Comparison of ENCODE assay signal across 14 cellular contexts in the genomic region with DNA sequence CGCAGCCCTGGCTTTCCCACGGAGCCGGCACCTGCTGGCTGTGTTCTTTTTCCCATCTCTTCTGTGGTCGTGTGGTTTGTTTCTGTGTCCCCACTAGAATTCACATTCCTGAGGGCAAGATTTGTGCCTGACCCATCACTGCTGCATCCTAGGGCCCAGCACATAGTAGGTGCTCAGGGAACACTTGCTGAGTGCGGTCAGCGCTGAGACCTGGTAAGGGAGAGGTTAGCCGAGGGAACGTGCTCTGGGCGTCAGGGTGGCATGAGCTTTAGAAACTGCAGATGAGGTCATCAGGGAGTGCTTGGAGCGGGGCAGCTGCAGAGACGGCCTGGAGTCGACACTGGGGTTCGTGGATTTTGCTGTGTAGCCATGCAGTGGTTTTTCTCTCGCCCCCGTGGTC. TPM values are rescaled to one million over a fixed set of nuclear protein-coding genes. Genes with fewer than 3 reads are reported as not detected.
A peak's percentile ranks its signal among the peaks of the same experiment; 100 is the strongest.
DNase-seq lines count a peak whose midpoint lies in the region; ATAC-seq, FAIRE-seq and TF ChIP-seq lines count a peak whose summit lies in the region.
"Had no signal": no experiment of that assay in that cellular context is flagged by ENCODE, and none has a peak within 500 bp of the region (broad histone marks: within the 10 kb centered on the region; RNA-seq: fewer than 3 reads in every experiment).

No MANE protein-coding gene starts in this region.

- in situ Hi-C loops in GM12878 (cut with MboI) = no loop called here

- H3K4me1 ChIP-seq in DOHH2 (ENCODE audit: control insufficient read depth, low read length) = peaks cover 84% of the 10 kb centered on the region
- H3K4me1 ChIP-seq in GM12878 (ENCODE audit: control insufficient read depth, insufficient read depth, low read length) = peaks cover 48% of the 10 kb centered on the region
- peaks cover 2% of the 10 kb centered on the region for H3K4me1 ChIP-seq in osteoblast (ENCODE audit: insufficient read depth, low read length)
- H3K4me1 ChIP-seq in kidney (ENCODE audit: control insufficient read depth in 1 of 2, insufficient read depth in 1 of 2, low read depth in 1 of 2, low read length in 2 of 2) = peaks cover 0 to 3% of the 10 kb centered on the region in 2 donors

- H3K4me2 ChIP-seq in DOHH2 (ENCODE audit: low read length) (peak overlapping the region; percentile 99), GM12878 (ENCODE audit: control insufficient read depth, insufficient read depth) (peak overlapping the region; percentile 94), osteoblast (ENCODE audit: insufficient read depth, low read length) (no peak overlapping the region)

- WGBS in GM12878 (ENCODE audit: insufficient coverage, insufficient replicate concordance, low lambda C conversion rate, missing lambda C conversion rate) = 54% methylated on average over 15 of the region's 15 CpGs

- peak; percentile 13; the same call in 2 of the 3 replicates for ATAC-seq in GM12878
- no peak for ATAC-seq in GM18498 (IDR thresholded peaks at IDR 0.05; ENCODE audit: unreplicated experiment)
- ATAC-seq: CD8-positive, alpha-beta T cell; HCT116 had no signal

- H3K9me3 Mint-ChIP-seq in IgD-negative memory B cell = no peaks in the 10 kb centered on the region
- H3K9me3 Mint-ChIP-seq: CD8-positive, alpha-beta T cell had no signal

- BruUV-seq in GM12878 (replicated peaks; lab: Mats Ljungman, UMichigan) = no TSS peak

- POLR2A ChIA-PET in GM12878 (lab: Charles Lee) = interaction anchor here (0.5 to 1.9 kb wide), 4 partner anchors 10 to 71 kb away, joined by 3 to 10 read pairs (median 4); no protein-coding TSS in a partner anchor

- peaks cover 72% of the 10 kb centered on the region for H3F3A ChIP-seq in DOHH2 (ENCODE audit: control insufficient read depth, insufficient read depth)

- no peak for DNase-seq in GM12878 (ENCODE audit: low read depth, low spot score)
- peak; percentile 81 for DNase-seq in osteoblast (ENCODE audit: insufficient read length, low spot score, missing footprints)
- DNase-seq in head of caudate nucleus = no peak
- no peak for DNase-seq in kidney
- DNase-seq: ACHN; CD8-positive, alpha-beta T cell; NCI-H187; NCI-H226; NCI-H524 treated with DMSO at 0.1 percent for 48 hours; SHP77 treated with DMSO at 0.1 percent for 48 hours had no signal

- H4K20me1 ChIP-seq in DOHH2 (ENCODE audit: control insufficient read depth, insufficient read depth, low read depth, low read length) = peaks cover 28% of the 10 kb centered on the region
- no peaks in the 10 kb centered on the region for H4K20me1 ChIP-seq in GM12878 (ENCODE audit: control insufficient read depth, insufficient read depth)
- H4K20me1 ChIP-seq in osteoblast (ENCODE audit: insufficient read depth, low read length) = peaks cover 17% of the 10 kb centered on the region

- H3K4me3 ChIP-seq in DOHH2 (ENCODE audit: low read length) (peak overlapping the region; percentile 78), GM12878 (no peak overlapping the region), osteoblast (ENCODE audit: insufficient read depth, low read length) (no peak overlapping the region), kidney (ENCODE audit: low read length in 2 of 2) (no peak overlapping the region)

- TF ChIP-seq POLR2A in GM12878 (IDR thresholded peaks at IDR 0.05; ENCODE audit: low read depth, low read length) = no peak

- RAD21 ChIA-PET in GM12878 (lab: Charles Lee; ENCODE audit: unreplicated experiment) = no interaction called here

- SMC1A ChIA-PET in GM12878 (lab: Charles Lee; ENCODE audit: uncharacterized antibody, unreplicated experiment) = no interaction called here

- H3K36me3 ChIP-seq in DOHH2 (ENCODE audit: control insufficient read depth, low read length) (peaks cover 90% of the 10 kb centered on the region), GM12878 (ENCODE audit: control insufficient read depth in 2 of 2, insufficient read depth in 2 of 2, low read length in 1 of 2) (peaks cover 0 to 5% of the 10 kb centered on the region in 2 experiments), osteoblast (ENCODE audit: insufficient read depth, low read length) (peaks cover 15% of the 10 kb centered on the region), kidney (ENCODE audit: control insufficient read depth in 1 of 2, insufficient read depth in 2 of 2, low read length in 2 of 2) (peaks cover 6 to 11% of the 10 kb centered on the region in 2 donors)

- H3K27ac ChIP-seq in DOHH2 (ENCODE audit: low read depth, low read length) = peak overlapping the region; percentile 96
- no peak overlapping the region for H3K27ac ChIP-seq in GM12878 (ENCODE audit: control insufficient read depth, insufficient read depth)
- no peak overlapping the region for H3K27ac ChIP-seq in osteoblast (ENCODE audit: low read depth, low read length)
- H3K27ac ChIP-seq in kidney (ENCODE audit: low read depth in 2 of 2, low read length in 2 of 2) = no peak overlapping the region

- peaks cover 2% of the 10 kb centered on the region for H3K36me3 Mint-ChIP-seq in IgD-negative memory B cell

- H2AFZ ChIP-seq in GM12878 (ENCODE audit: control insufficient read depth, low read depth, low read length) (no peak overlapping the region), osteoblast (ENCODE audit: low read length) (no peak overlapping the region)

- no peak for TF ChIP-seq EP300 in GM12878 (IDR thresholded peaks at IDR 0.05; ENCODE audit: borderline replicate concordance in 1 of 2, control insufficient read depth in 1 of 2, low read depth in 2 of 2, low read length in 2 of 2)

- H3K4me1 Mint-ChIP-seq in IgD-negative memory B cell = peaks cover 51 to 60% (median 59%) of the 10 kb centered on the region in 3 donors

- H3K9me3 ChIP-seq in DOHH2 (ENCODE audit: control insufficient read depth, insufficient read depth, low read length) = no peaks in the 10 kb centered on the region
- H3K9me3 ChIP-seq in GM12878 (replicated peaks; ENCODE audit: control insufficient read depth, insufficient read depth, low read length) = no peaks in the 10 kb centered on the region
- no peaks in the 10 kb centered on the region for H3K9me3 ChIP-seq in osteoblast (ENCODE audit: low read depth, low read length)
- no peaks in the 10 kb centered on the region for H3K9me3 ChIP-seq in kidney (ENCODE audit: control insufficient read depth in 1 of 2, low read length in 2 of 2)

- peak overlapping the region; percentile 69 to 92 (median 86) for H3K4me3 Mint-ChIP-seq in IgD-negative memory B cell
- H3K4me3 Mint-ChIP-seq: CD8-positive, alpha-beta T cell had no signal

- TF ChIP-seq CTCF in DOHH2 (IDR thresholded peaks at IDR 0.05; ENCODE audit: low read depth, low read length, poor library complexity, severe bottlenecking) = no peak
- no peak for TF ChIP-seq CTCF in GM12878 (IDR thresholded peaks at IDR 0.05 in 2 of 3, conservative IDR thresholded peaks at IDR 0.05 in 1 of 3; ENCODE audit: control insufficient read depth in 2 of 3, extremely low read depth in 1 of 3, insufficient read depth in 1 of 3, low read depth in 3 of 3, low read length in 3 of 3)
- TF ChIP-seq CTCF in osteoblast (IDR thresholded peaks at IDR 0.05; ENCODE audit: extremely low read depth, low read depth, low read length) = no peak
- no peak for TF ChIP-seq CTCF in kidney (IDR thresholded peaks at IDR 0.05; ENCODE audit: borderline replicate concordance, extremely low read depth, insufficient read depth)

- FAIRE-seq in GM12878 (lab: Jason Lieb, UNC) (no peak), kidney (lab: Jason Lieb, UNC) (no peak)

- peaks cover 2% of the 10 kb centered on the region for H3K27me3 Mint-ChIP-seq in IgD-negative memory B cell

- H3K27me3 ChIP-seq in DOHH2 (ENCODE audit: control insufficient read depth, low read length) = no peaks in the 10 kb centered on the region
- no peaks in the 10 kb centered on the region for H3K27me3 ChIP-seq in GM12878 (replicated peaks in 1 of 2; ENCODE audit: control insufficient read depth in 2 of 2, insufficient read depth in 2 of 2, low read length in 1 of 2)
- H3K27me3 ChIP-seq in osteoblast (ENCODE audit: insufficient read depth, low read length) = no peaks in the 10 kb centered on the region

- no peak for TF ChIP-seq RAD21 in GM12878 (IDR thresholded peaks at IDR 0.05; ENCODE audit: insufficient read depth, low read depth, low read length)

- intact Hi-C loops in GM12878 (cut with micrococcal nuclease; ENCODE audit: unreplicated experiment) = no loop called here
- intact Hi-C loops in head of caudate nucleus (cut with DNase I) = no loop called here
- intact Hi-C loops in kidney (cut with DNase I) = no loop called here

- peak overlapping the region; percentile 81 to 96 (median 83) for H3K27ac Mint-ChIP-seq in IgD-negative memory B cell
- H3K27ac Mint-ChIP-seq: CD8-positive, alpha-beta T cell had no signal

- CTCF ChIA-PET in GM12878 (lab: Yijun Ruan, JAX) = interaction anchor here (1.4 to 1.6 kb wide), 2 partner anchors 10 to 27 kb away, joined by 4 to 5 read pairs; no protein-coding TSS in a partner anchor

- no peak overlapping the region for H3K9ac ChIP-seq in GM12878 (ENCODE audit: control insufficient read depth, insufficient read depth, low read length)
- H3K9ac ChIP-seq in kidney (ENCODE audit: low read length in 2 of 2) = no peak overlapping the region

- H3K79me2 ChIP-seq in DOHH2 (ENCODE audit: control insufficient read depth, low read length) (peaks cover 87% of the 10 kb centered on the region), GM12878 (ENCODE audit: control insufficient read depth, insufficient read depth, low read length) (no peaks in the 10 kb centered on the region), osteoblast (ENCODE audit: insufficient read depth, low read length) (peaks cover 47% of the 10 kb centered on the region)

- H3K9me2 ChIP-seq in DOHH2 (replicated peaks; ENCODE audit: control insufficient read depth, low read length) = no peaks in the 10 kb centered on the region

RNA-seq across cellular contexts. Expression of a gene that starts 5.9 kb away (rescaled TPM):
- polyA plus RNA-seq in IgD-negative memory B cell = 67.5 TPM
- 34.0 and 49.6 TPM in 2 replicates for total RNA-seq in GM12878 (2013; cell fraction: nucleolus; rRNA removed)
- total RNA-seq in GM12878 (2014; rRNA removed) = 88.3 and 98.2 TPM in 2 replicates
- total RNA-seq in GM12878 (2014; rRNA removed; fragmentation: Illumina TruSeq; extraction: Trizol) = 35.3 and 38.6 TPM in 2 replicates
- total RNA-seq in GM12878 (2021) = 63.8 and 72.1 TPM in 2 replicates
- 27.4 TPM for polyA plus RNA-seq in GM12878 (2011; ENCODE audit: low read depth)
- polyA plus RNA-seq in GM12878 (2011; rRNA removed) = 14.4 and 27.9 TPM in 2 replicates
- 53.1 and 56.5 TPM in 2 replicates for polyA plus RNA-seq in GM12878 (2011; cell fraction: cytosol; rRNA removed)
- 93.4 and 142 TPM in 2 replicates for polyA plus RNA-seq in GM12878 (2011; cell fraction: nucleus; rRNA removed)
- 26.0 and 37.6 TPM in 2 replicates for polyA plus RNA-seq in GM12878 (2012)
- 13.5 and 28.8 TPM in 2 replicates for polyA plus RNA-seq in GM12878 (2014; fragmentation: Illumina TruSeq; extraction: Trizol)
- polyA plus RNA-seq in GM12878 (2014; fragmentation: Nextera tagmentation; extraction: Ambion mirVana) = 10 to 100 TPM; 17.0 to 33.5 TPM
- polyA plus RNA-seq in GM12878 (2014; rRNA removed) = 80.6 and 124 TPM in 2 replicates
- 10 to 100 TPM; 63.2 to 64.1 TPM for polyA plus RNA-seq in GM12878 (2016; fragmentation: Nextera tagmentation; extraction: Ambion mirVana)
- 19.9 and 23.1 TPM in 2 replicates for polyA minus RNA-seq in GM12878 (2011; rRNA and poly(A)+ RNA removed)
- 14.2 and 15.2 TPM in 2 replicates for polyA minus RNA-seq in GM12878 (2011; cell fraction: cytosol; rRNA and poly(A)+ RNA removed)
- 9.8 and 24.4 TPM in 2 replicates for polyA minus RNA-seq in GM12878 (2011; cell fraction: nucleus; rRNA and poly(A)+ RNA removed)
- 48.6 and 48.9 TPM in 2 replicates for total RNA-seq in osteoblast
- 66.2 TPM for total RNA-seq in kidney
- polyA plus RNA-seq in kidney (ENCODE audit: insufficient read depth, low read depth, low replicate concordance) = 39.3 TPM

RNA-seq across cellular contexts. Expression of a gene that starts 31.3 kb away (rescaled TPM):
- polyA plus RNA-seq in IgD-negative memory B cell = 1.1 TPM
- total RNA-seq in GM12878 (2013; cell fraction: nucleolus; rRNA removed) = 1.7 TPM in 1 of 2 replicates, not detected in the other
- 1.3 and 1.6 TPM in 2 replicates for total RNA-seq in GM12878 (2014; rRNA removed)
- 0.49 and 0.69 TPM in 2 replicates for total RNA-seq in GM12878 (2014; rRNA removed; fragmentation: Illumina TruSeq; extraction: Trizol)
- 1.6 and 2.3 TPM in 2 replicates for total RNA-seq in GM12878 (2021)
- 0.29 TPM for polyA plus RNA-seq in GM12878 (2011; ENCODE audit: low read depth)
- polyA plus RNA-seq in GM12878 (2011; rRNA removed) = 0.19 and 0.58 TPM in 2 replicates
- 0.52 and 1.0 TPM in 2 replicates for polyA plus RNA-seq in GM12878 (2011; cell fraction: cytosol; rRNA removed)
- 1.8 TPM in 2 replicates for polyA plus RNA-seq in GM12878 (2011; cell fraction: nucleus; rRNA removed)
- polyA plus RNA-seq in GM12878 (2012) = 1.0 and 1.3 TPM in 2 replicates
- 0.32 TPM in 1 of 2 replicates, not detected in the other for polyA plus RNA-seq in GM12878 (2014; fragmentation: Illumina TruSeq; extraction: Trizol)
- under 1 TPM in 1 of 2 experiments, not detected in 1; 0.09 TPM for polyA plus RNA-seq in GM12878 (2014; fragmentation: Nextera tagmentation; extraction: Ambion mirVana)
- polyA plus RNA-seq in GM12878 (2014; rRNA removed) = 0.50 and 0.86 TPM in 2 replicates
- 1 to 10 TPM; 1.3 to 2.5 TPM for polyA plus RNA-seq in GM12878 (2016; fragmentation: Nextera tagmentation; extraction: Ambion mirVana)
- polyA minus RNA-seq in GM12878 (2011; rRNA and poly(A)+ RNA removed) = 0.51 and 1.4 TPM in 2 replicates
- 0.67 TPM in 1 of 2 replicates, not detected in the other for polyA minus RNA-seq in GM12878 (2011; cell fraction: cytosol; rRNA and poly(A)+ RNA removed)
- 0.60 TPM in 1 of 2 replicates, not detected in the other for polyA minus RNA-seq in GM12878 (2011; cell fraction: nucleus; rRNA and poly(A)+ RNA removed)
- total RNA-seq in osteoblast = 166 and 239 TPM in 2 replicates
- 35.0 TPM for total RNA-seq in kidney
- polyA plus RNA-seq in kidney (ENCODE audit: insufficient read depth, low read depth, low replicate concordance) = 3.4 TPM

RNA-seq across cellular contexts. Expression of a gene that starts 35.8 kb away (rescaled TPM):
- 0.93 TPM for polyA plus RNA-seq in IgD-negative memory B cell
- 8.0 and 12.8 TPM in 2 replicates for total RNA-seq in GM12878 (2013; cell fraction: nucleolus; rRNA removed)
- 0.60 and 0.62 TPM in 2 replicates for total RNA-seq in GM12878 (2014; rRNA removed)
- 0.28 and 0.40 TPM in 2 replicates for total RNA-seq in GM12878 (2014; rRNA removed; fragmentation: Illumina TruSeq; extraction: Trizol)
- 0.72 and 1.3 TPM in 2 replicates for total RNA-seq in GM12878 (2021)
- polyA plus RNA-seq in GM12878 (2011; ENCODE audit: low read depth) = 0.55 TPM
- 0.68 and 1.0 TPM in 2 replicates for polyA plus RNA-seq in GM12878 (2011; rRNA removed)
- polyA plus RNA-seq in GM12878 (2011; cell fraction: cytosol; rRNA removed) = 1.3 and 1.5 TPM in 2 replicates
- 11.5 and 15.2 TPM in 2 replicates for polyA plus RNA-seq in GM12878 (2011; cell fraction: nucleus; rRNA removed)
- polyA plus RNA-seq in GM12878 (2012) = 0.44 and 1.2 TPM in 2 replicates
- polyA plus RNA-seq in GM12878 (2014; fragmentation: Illumina TruSeq; extraction: Trizol) = 0.50 TPM in 1 of 2 replicates, not detected in the other
- under 1 TPM; 0.06 to 0.07 TPM for polyA plus RNA-seq in GM12878 (2014; fragmentation: Nextera tagmentation; extraction: Ambion mirVana)
- polyA plus RNA-seq in GM12878 (2014; rRNA removed) = 1.8 and 2.3 TPM in 2 replicates
- polyA plus RNA-seq in GM12878 (2016; fragmentation: Nextera tagmentation; extraction: Ambion mirVana) = under 1 TPM; 0.18 to 0.40 TPM
- polyA minus RNA-seq in GM12878 (2011; rRNA and poly(A)+ RNA removed) = 1.8 and 2.8 TPM in 2 replicates
- polyA minus RNA-seq in GM12878 (2011; cell fraction: cytosol; rRNA and poly(A)+ RNA removed) = 0.40 and 1.4 TPM in 2 replicates
- polyA minus RNA-seq in GM12878 (2011; cell fraction: nucleus; rRNA and poly(A)+ RNA removed) = 1.8 and 4.1 TPM in 2 replicates
- 4.7 and 5.1 TPM in 2 replicates for total RNA-seq in osteoblast
- total RNA-seq in kidney = 13.5 TPM
- polyA plus RNA-seq in kidney (ENCODE audit: insufficient read depth, low read depth, low replicate concordance) = 2.1 TPM

Comparison
In these comparisons a context has a peak if more than half of its experiments do, and no peak if none do; other contexts are left out.
1. RNA of a gene that starts 31.3 kb away (total RNA-seq): 166 to 239 TPM in osteoblast and 35.0 TPM in kidney (single experiment); 0.49 to 2.3 TPM in GM12878; every median in the first group is over 10 times any median in the second.